16 cellular contexts compared by ENCODE assay signal in genomic region chr3:8682850-8683574, GRCh38. TPM values are rescaled to one million over a fixed set of nuclear protein-coding genes. Genes with fewer than 3 reads are reported as not detected.
DNase-seq lines count a peak whose midpoint lies in the region; ATAC-seq and TF ChIP-seq lines count a peak whose summit lies in the region.
"Not testable (repeated sequence)": the region's sequence is repeated elsewhere in the genome, so short reads cannot be mapped to it uniquely, and the experiment has no call there.
"Had no signal": no experiment of that assay in that cellular context is flagged by ENCODE, and none has a peak within 500 bp of the region (broad histone marks: within the 10 kb centered on the region; RNA-seq: fewer than 3 reads in every experiment).

No MANE protein-coding gene starts in this region.

- peak overlapping the region; percentile 61; the same call in 1 of the 2 replicates for H2AFZ ChIP-seq in MM.1S (ENCODE audit: low read length)

- H3K79me2 ChIP-seq in MM.1S (ENCODE audit: low read length): not testable (repeated sequence)

- H3K9ac ChIP-seq in MM.1S (ENCODE audit: low read length): not testable (repeated sequence)

- H3K4me2 ChIP-seq in MM.1S (ENCODE audit: low read depth, low read length): peak overlapping the region; percentile 54; the same call in 1 of the 2 replicates

- not testable (repeated sequence) for H3K9me3 ChIP-seq in MM.1S (replicated peaks; ENCODE audit: insufficient read depth, low read length); RWPE2 (ENCODE audit: severe bottlenecking)

- H3K4me1 Mint-ChIP-seq in neural crest cell: peaks cover 38% of the 10 kb centered on the region

- TF ChIP-seq CTCF in GM13977 (IDR thresholded peaks at IDR 0.05; ENCODE audit: extremely low read depth, insufficient read depth, missing control alignments) (peak; percentile 17), MM.1S (IDR thresholded peaks at IDR 0.05; ENCODE audit: low read length) (peak; percentile 49), RWPE2 (IDR thresholded peaks at IDR 0.05; ENCODE audit: poor library complexity, severe bottlenecking) (peak; percentile 61), epithelial cell of esophagus (IDR thresholded peaks at IDR 0.05; ENCODE audit: insufficient read depth, low read depth, low read length, missing control alignments) (peak; percentile 35)
- TF ChIP-seq CTCF in neural crest cell (conservative IDR thresholded peaks at IDR 0.05): not testable (repeated sequence)

- H3K27me3 Mint-ChIP-seq in neural crest cell (ENCODE audit: low read depth): not testable (repeated sequence)

- H3K9me2 ChIP-seq in MM.1S (replicated peaks; ENCODE audit: insufficient read depth, low read length): not testable (repeated sequence)

- not testable (repeated sequence) for H3K9me3 Mint-ChIP-seq in neural crest cell

- not testable (repeated sequence) for H3F3A ChIP-seq in MM.1S (ENCODE audit: insufficient read depth, low read length)

- not testable (repeated sequence) for H3K36me3 ChIP-seq in MM.1S (replicated peaks; ENCODE audit: insufficient read depth, low read length); RWPE2 (ENCODE audit: low read depth)

- H3K27ac ChIP-seq in MM.1S (ENCODE audit: low read length); RWPE2 (ENCODE audit: poor library complexity, severe bottlenecking): not testable (repeated sequence)

- in situ Hi-C loops in GM13977 (cut with MboI; ENCODE audit: low pct_unique_long_range_greater_than_20kb, low sequenced_read_pairs, unreplicated experiment): not testable (repeated sequence)

- peak overlapping the region; percentile 81 for H3K4me3 Mint-ChIP-seq in neural crest cell

- peak overlapping the region; percentile 96 for H3K27ac Mint-ChIP-seq in neural crest cell (ENCODE audit: unreplicated experiment)

- not testable (repeated sequence) for H3K4me3 ChIP-seq in MM.1S (ENCODE audit: low read length); RWPE2 (ENCODE audit: severe bottlenecking); epithelial cell of esophagus (ENCODE audit: low read length)

- H4K20me1 ChIP-seq in MM.1S (ENCODE audit: insufficient read depth, low read length): not testable (repeated sequence)

- not testable (repeated sequence) for H3K36me3 Mint-ChIP-seq in neural crest cell (ENCODE audit: low read depth)

- not testable (repeated sequence) for H3K27me3 ChIP-seq in MM.1S (replicated peaks; ENCODE audit: insufficient read depth, low read length); RWPE2 (ENCODE audit: insufficient read depth, poor library complexity, severe bottlenecking)

- ATAC-seq in RWPE2 (ENCODE audit: low read depth): not testable (repeated sequence)

- peak; percentile 20 for DNase-seq in DMS53 (lab: John Stamatoyannopoulos, UW)
- DNase-seq in GM13977 (ENCODE audit: low spot score); RWPE2 (ENCODE audit: low spot score); neural crest cell (ENCODE audit: low read depth, low spot score): not testable (repeated sequence)
- peak; percentile 53 for DNase-seq in MM.1S
- peak; percentile 66 for DNase-seq in activated effector memory CD4-positive, alpha-beta T cell treated with anti-CD3 and anti-CD28 coated beads, Interleukin-2, amount 50 U/mL, for 16 hours
- peak; percentile 77 for DNase-seq in epithelial cell of esophagus (ENCODE audit: low read depth)

- not testable (repeated sequence) for H3K4me1 ChIP-seq in MM.1S (ENCODE audit: low read length); RWPE2 (ENCODE audit: insufficient read depth, poor library complexity, severe bottlenecking)

RNA-seq across cellular contexts. Expression of gene SSUH2, which starts 38.4 kb away (rescaled TPM):
- 14.1 and 18.0 TPM in 2 replicates for total RNA-seq in neural crest cell
- total RNA-seq: activated CD8-positive, alpha-beta memory T cell treated with anti-CD3 and anti-CD28 coated beads for 36 hours; CD4-positive, alpha-beta memory T cell had no signal

RNA-seq across cellular contexts. Expression of gene CAV3, which starts 50.6 kb away (rescaled TPM):
- not detected in 2 replicates for total RNA-seq in neural crest cell
- total RNA-seq: activated CD8-positive, alpha-beta memory T cell treated with anti-CD3 and anti-CD28 coated beads for 36 hours; aorta; CD4-positive, alpha-beta memory T cell; H7; hepatocyte; liver; mucosa of descending colon; posterior vena cava; sigmoid colon had no signal
